In the genomic region with DNA sequence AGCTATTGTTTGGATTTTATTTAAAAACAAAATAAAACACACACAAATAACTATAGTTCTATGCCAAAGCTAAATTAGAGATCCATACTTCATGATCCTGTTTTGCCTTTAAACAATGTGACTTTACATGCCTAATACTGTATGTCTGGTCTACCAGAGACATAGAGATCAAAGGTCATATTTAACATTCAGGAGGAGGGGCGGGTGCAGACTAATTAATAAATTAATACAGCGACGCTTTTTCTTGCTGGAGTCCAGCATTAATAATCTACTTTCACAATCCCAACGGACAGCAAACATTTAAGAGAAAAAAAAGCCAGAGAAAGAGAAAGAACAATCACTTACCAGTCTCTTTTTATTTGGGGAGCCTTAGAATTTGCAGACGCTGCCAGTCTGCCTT, we compare ENCODE assay signal across 9 cellular contexts. TPM values are rescaled to one million over a fixed set of nuclear protein-coding genes. Genes with fewer than 3 reads are reported as not detected.
A peak's percentile ranks its signal among the peaks of the same experiment; 100 is the strongest.
DNase-seq lines count a peak whose midpoint lies in the region; ATAC-seq, FAIRE-seq and TF ChIP-seq lines count a peak whose summit lies in the region.
"Had no signal": no experiment of that assay in that cellular context is flagged by ENCODE, and none has a peak within 500 bp of the region (broad histone marks: within the 10 kb centered on the region; RNA-seq: fewer than 3 reads in every experiment).

No MANE protein-coding gene starts in this region.

- H3K9me2 ChIP-seq in SK-N-SH, result no peaks in the 10 kb centered on the region

- TF ChIP-seq RAD21 in SK-N-SH (IDR thresholded peaks at IDR 0.05; ENCODE audit: low read length) (no peak), liver (IDR thresholded peaks at IDR 0.05) (no peak)

- H4K20me1 ChIP-seq in SK-N-SH (ENCODE audit: insufficient read depth) (no peaks in the 10 kb centered on the region), astrocyte (ENCODE audit: insufficient read depth, low read length) (no peaks in the 10 kb centered on the region)

- H2AFZ ChIP-seq in SK-N-SH (ENCODE audit: low read depth) (no peak overlapping the region), astrocyte (ENCODE audit: low read depth, low read length) (no peak overlapping the region)

- CTCF ChIA-PET in SK-N-SH (lab: Yijun Ruan, JAX), result interaction anchor here (0.9 kb wide), 1 partner anchor 8 kb away, joined by 3 read pairs; no protein-coding TSS in a partner anchor

- no peaks in the 10 kb centered on the region for H3K79me2 ChIP-seq in SK-N-SH (ENCODE audit: insufficient read depth)
- no peaks in the 10 kb centered on the region for H3K79me2 ChIP-seq in astrocyte (ENCODE audit: insufficient read depth, low read length)

- peaks cover 17% of the 10 kb centered on the region; the same call in 1 of the 2 replicates for H3K27me3 ChIP-seq in SK-N-SH (ENCODE audit: insufficient read depth)
- H3K27me3 ChIP-seq in astrocyte (ENCODE audit: insufficient read depth, low read length), result no peaks in the 10 kb centered on the region
- no peaks in the 10 kb centered on the region for H3K27me3 ChIP-seq in liver (ENCODE audit: control insufficient read depth in 4 of 4, insufficient read depth in 4 of 4, low read length in 3 of 4)
- no peaks in the 10 kb centered on the region for H3K27me3 ChIP-seq in thyroid gland

- 14% methylated on average over 5 of the region's 5 CpGs for WGBS in SK-N-SH (ENCODE audit: low lambda C conversion rate)
- 13% methylated on average over 5 of the region's 5 CpGs for WGBS in liver
- WGBS in thyroid gland, 2 donors, result 15 to 23% methylated on average over 5 of the region's 5 CpGs

- peak overlapping the region; percentile 92 for H3K27ac Mint-ChIP-seq in astrocyte (ENCODE audit: unreplicated experiment)

- no peaks in the 10 kb centered on the region for H3K9me3 ChIP-seq in SK-N-SH
- no peaks in the 10 kb centered on the region for H3K9me3 ChIP-seq in astrocyte (ENCODE audit: insufficient read depth, low read depth, low read length)
- H3K9me3 ChIP-seq in liver (ENCODE audit: control insufficient read depth in 4 of 4, low read length in 3 of 4), result no peaks in the 10 kb centered on the region
- H3K9me3 ChIP-seq in thyroid gland, result no peaks in the 10 kb centered on the region

- peaks cover 8% of the 10 kb centered on the region for H3K4me1 Mint-ChIP-seq in astrocyte (ENCODE audit: low read depth, unreplicated experiment)

- H3K4me2 ChIP-seq in SK-N-SH, result peak overlapping the region; percentile 93
- peak overlapping the region; percentile 96 for H3K4me2 ChIP-seq in astrocyte (ENCODE audit: low read length)

- H3K4me3 ChIP-seq in SK-N-SH (ENCODE audit: low read depth in 2 of 2, low read length in 1 of 2) (peak overlapping the region; percentile 42 to 44; a peak in 3 of 4 replicates), astrocyte (ENCODE audit: insufficient read depth, low read depth, low read length) (peak overlapping the region; percentile 76), liver (ENCODE audit: low read depth in 1 of 3, low read length in 3 of 3) (peak overlapping the region; percentile 59 to 89 (median 64)), thyroid gland (replicated peaks in 1 of 3) (peak overlapping the region in 2 of 3 donors; percentile 50 to 54)

- no peaks in the 10 kb centered on the region for H3F3A ChIP-seq in SK-N-SH (replicated peaks; ENCODE audit: insufficient read depth)

- no peaks in the 10 kb centered on the region for H3K9me3 Mint-ChIP-seq in astrocyte (ENCODE audit: unreplicated experiment)

- no peak for TF ChIP-seq EP300 in SK-N-SH (IDR thresholded peaks at IDR 0.05; ENCODE audit: borderline replicate concordance in 1 of 2, low read depth in 1 of 2, low read length in 1 of 2)

- H3K9ac ChIP-seq in SK-N-SH (no peak overlapping the region), astrocyte (ENCODE audit: low read length) (peak overlapping the region; percentile 85), liver (ENCODE audit: low read depth in 1 of 2, low read length in 2 of 2) (peak overlapping the region; percentile 2 to 21)

- no peaks in the 10 kb centered on the region for H3K36me3 Mint-ChIP-seq in astrocyte (ENCODE audit: low read depth, unreplicated experiment)

- H3K27ac ChIP-seq in SK-N-SH (ENCODE audit: low read depth in 2 of 2, low read length in 1 of 2) (peak overlapping the region in 1 of 2 experiments; percentile 62; a peak in 2 of 4 replicates), astrocyte (ENCODE audit: low read depth, low read length) (no peak overlapping the region), liver (ENCODE audit: low read depth in 1 of 2, low read length in 2 of 2) (peak overlapping the region; percentile 69 to 95), thyroid gland (peak overlapping the region; percentile 47 to 93 (median 75))
- H3K27ac ChIP-seq: epithelial cell of prostate had no signal

- DNase-seq in SK-N-SH, result no peak
- no peak for DNase-seq in astrocyte (ENCODE audit: low read depth)
- DNase-seq in thyroid gland, result no peak
- no peak for DNase-seq in GM03348 (ENCODE audit: low spot score)
- DNase-seq in NCI-H1048 (lab: John Stamatoyannopoulos, UW), result no peak
- DNase-seq in EL, result no peak

- H3K27me3 Mint-ChIP-seq in astrocyte (ENCODE audit: low read depth, unreplicated experiment), result no peaks in the 10 kb centered on the region

- TF ChIP-seq POLR2A in thyroid gland (IDR thresholded peaks at IDR 0.05), result no peak

- ATAC-seq in SK-N-SH treated with all-trans-retinoic acid at 6 μM for 48 hours, result no peak

- H3K36me3 ChIP-seq in SK-N-SH (replicated peaks in 1 of 2; ENCODE audit: control insufficient read depth in 1 of 2, insufficient read depth in 2 of 2, low read length in 1 of 2), result no peaks in the 10 kb centered on the region
- H3K36me3 ChIP-seq in astrocyte (ENCODE audit: insufficient read depth, low read length), result no peaks in the 10 kb centered on the region
- H3K36me3 ChIP-seq in liver (ENCODE audit: control insufficient read depth in 4 of 4, insufficient read depth in 3 of 4, low read depth in 1 of 4, low read length in 3 of 4), result no peaks in the 10 kb centered on the region
- H3K36me3 ChIP-seq in thyroid gland, result no peaks in the 10 kb centered on the region

- H3K4me1 ChIP-seq in SK-N-SH (ENCODE audit: control insufficient read depth in 1 of 2, insufficient read depth in 2 of 2, low read depth in 1 of 2, low read length in 1 of 2) (peaks cover 0 to 10% of the 10 kb centered on the region in 2 experiments; a peak in 2 of 4 replicates), astrocyte (ENCODE audit: insufficient read depth, low read length) (peaks cover 9% of the 10 kb centered on the region), liver (ENCODE audit: control insufficient read depth in 4 of 4, insufficient read depth in 4 of 4, low read length in 3 of 4) (peaks cover 0 to 36% (median 25%) of the 10 kb centered on the region in 4 donors), thyroid gland (peaks cover 13 to 20% of the 10 kb centered on the region in 2 donors)

- intact Hi-C loops in thyroid gland (cut with DNase I), result no loop called here

- TF ChIP-seq CTCF in SK-N-SH (IDR thresholded peaks at IDR 0.05) (no peak), astrocyte (IDR thresholded peaks at IDR 0.05; ENCODE audit: insufficient read depth, low read depth, low read length) (no peak), liver (IDR thresholded peaks at IDR 0.05; ENCODE audit: low read depth, low read length, missing input control) (no peak), thyroid gland (IDR thresholded peaks at IDR 0.05) (no peak)

- FAIRE-seq in astrocyte (lab: Jason Lieb, UNC), result no peak

- POLR2A ChIA-PET in SK-N-SH (lab: Yijun Ruan, JAX), result no interaction called here

- peak overlapping the region; percentile 98 for H3K4me3 Mint-ChIP-seq in astrocyte (ENCODE audit: unreplicated experiment)

TF ChIP-seq in SK-N-SH, 30 proteins besides CTCF, POLR2A, EP300 and RAD21 (continues in another document):
- TF ChIP-seq GABPA (IDR thresholded peaks at IDR 0.05; ENCODE audit: low read depth) (no peak), TAF1 (IDR thresholded peaks at IDR 0.05; ENCODE audit: borderline replicate concordance, low read depth, low read length) (no peak), SIN3A (IDR thresholded peaks at IDR 0.05; ENCODE audit: borderline replicate concordance, low read depth, low read length) (no peak), TEAD4 (IDR thresholded peaks at IDR 0.05; ENCODE audit: borderline replicate concordance, insufficient read depth) (no peak), RFX5 (IDR thresholded peaks at IDR 0.05; ENCODE audit: low read length) (no peak), CHD2 (IDR thresholded peaks at IDR 0.05; ENCODE audit: low read length, partially characterized antibody) (no peak), EZH2phosphoT487 (IDR thresholded peaks at IDR 0.05; ENCODE audit: borderline replicate concordance, low read depth) (no peak)

TF ChIP-seq in SK-N-SH treated with all-trans-retinoic acid at 6 μM for 48 hours, 23 proteins besides CTCF, POLR2A, EP300 and RAD21 (continues in another document):
- TF ChIP-seq CSDC2 (CRISPR knock-in tag; IDR thresholded peaks at IDR 0.05) (no peak), BACH2 (CRISPR knock-in tag; IDR thresholded peaks at IDR 0.05; ENCODE audit: borderline replicate concordance) (no peak), ZNF565 (CRISPR knock-in tag; conservative IDR thresholded peaks at IDR 0.05; ENCODE audit: low read depth) (no peak), ZC3H10 (CRISPR knock-in tag; IDR thresholded peaks at IDR 0.05) (no peak), ZNF8 (CRISPR knock-in tag; IDR thresholded peaks at IDR 0.05) (no peak), RARB (CRISPR knock-in tag; IDR thresholded peaks at IDR 0.05) (no peak)

TF ChIP-seq in liver, 16 proteins besides CTCF, POLR2A, EP300 and RAD21:
- TF ChIP-seq, protein P1, sequence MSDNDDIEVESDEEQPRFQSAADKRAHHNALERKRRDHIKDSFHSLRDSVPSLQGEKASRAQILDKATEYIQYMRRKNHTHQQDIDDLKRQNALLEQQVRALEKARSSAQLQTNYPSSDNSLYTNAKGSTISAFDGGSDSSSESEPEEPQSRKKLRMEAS (IDR thresholded peaks at IDR 0.05), result no peak
- peak; percentile 32 to 62 for TF ChIP-seq HNF4A (conservative IDR thresholded peaks at IDR 0.05)
TF ChIP-seq in liver: peak in this region for 1.

RNA-seq across cellular contexts. Expression of gene CXXC4, which starts 0.5 kb away (rescaled TPM):
- polyA plus RNA-seq in SK-N-SH (2012; rRNA removed) (0.02 and 0.06 TPM in 2 replicates), liver (1 to 10 TPM in 1 of 2 donors, under 1 TPM in 1; 0.17 to 1.2 TPM)
- polyA plus RNA-seq in SK-N-SH (2012; cell fraction: cytosol; rRNA removed), result 0.06 and 0.09 TPM in 2 replicates
- polyA plus RNA-seq in SK-N-SH (2012; cell fraction: nucleus; rRNA removed), result 0.01 and 0.14 TPM in 2 replicates
- total RNA-seq in astrocyte (10.6 and 13.4 TPM in 2 replicates), liver (1 to 10 TPM in 1 of 2 donors, under 1 TPM in 1; 0.92 to 1.1 TPM), thyroid gland (10 to 100 TPM in 1 of 4 donors, 1 to 10 TPM in 3; 5.2 to 10.6 (median 7.8) TPM)
